9 cellular contexts compared by ENCODE assay signal in the genomic region with DNA sequence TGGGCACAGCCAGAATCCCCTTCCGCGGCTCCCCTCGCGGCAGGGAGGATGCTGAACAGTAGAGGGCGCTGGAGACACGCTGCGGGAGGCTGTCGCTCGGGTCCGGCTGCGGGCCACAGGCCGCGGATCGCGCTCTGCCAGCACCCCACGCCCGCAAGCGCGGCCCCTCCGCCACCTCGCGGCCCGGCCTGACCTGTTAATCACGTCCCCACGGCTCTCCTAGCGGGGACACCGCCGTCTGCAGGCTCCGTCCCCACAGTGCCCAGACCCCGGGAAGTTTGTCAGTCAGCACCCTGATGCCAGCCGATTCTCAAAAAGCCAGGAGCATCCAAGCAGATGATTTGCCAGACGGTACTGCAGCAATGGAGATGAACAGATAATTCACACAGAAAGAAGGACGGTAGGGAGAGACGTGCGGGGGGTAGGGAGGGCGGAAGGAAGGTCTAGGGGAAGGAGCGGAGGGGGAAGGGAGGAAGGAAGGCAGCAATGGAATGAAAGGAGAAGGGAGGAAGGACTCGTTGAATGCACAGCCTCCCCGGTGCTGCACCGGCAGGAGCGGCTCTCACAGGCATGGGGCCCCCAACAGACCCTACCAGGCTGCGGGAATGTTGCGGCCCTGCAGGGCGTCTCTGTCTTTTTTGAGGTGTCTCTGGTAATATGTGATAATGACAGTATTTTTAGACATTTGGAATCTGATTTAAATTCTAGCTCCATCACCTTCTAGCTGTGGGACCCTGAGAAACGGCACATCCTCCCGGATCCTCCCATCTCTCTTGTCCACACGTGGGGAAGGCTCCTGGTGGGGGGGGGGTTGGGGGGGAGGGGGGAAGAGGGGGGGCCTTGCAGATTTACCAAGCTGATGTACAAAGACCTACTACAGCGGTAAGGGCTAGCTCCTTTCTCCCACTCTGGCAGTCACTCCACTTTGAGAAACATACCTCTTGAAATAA. TPM values are rescaled to one million over a fixed set of nuclear protein-coding genes. Genes with fewer than 3 reads are reported as not detected.
A peak's percentile ranks its signal among the peaks of the same experiment; 100 is the strongest.
DNase-seq lines count a peak whose midpoint lies in the region; ATAC-seq, FAIRE-seq and TF ChIP-seq lines count a peak whose summit lies in the region.
"Not testable (repeated sequence)": the region's sequence is repeated elsewhere in the genome, so short reads cannot be mapped to it uniquely, and the experiment has no call there.
"Had no signal": no experiment of that assay in that cellular context is flagged by ENCODE, and none has a peak within 500 bp of the region (broad histone marks: within the 10 kb centered on the region; RNA-seq: fewer than 3 reads in every experiment).

No MANE protein-coding gene starts in this region.

- TF ChIP-seq CTCF in DOHH2 (IDR thresholded peaks at IDR 0.05; ENCODE audit: low read depth, low read length, poor library complexity, severe bottlenecking); activated B cell treated with CpG ODN at 0.5 μM for 24 hours (IDR thresholded peaks at IDR 0.05); GM12878 (IDR thresholded peaks at IDR 0.05 in 2 of 3, conservative IDR thresholded peaks at IDR 0.05 in 1 of 3; ENCODE audit: control insufficient read depth in 2 of 3, extremely low read depth in 1 of 3, insufficient read depth in 1 of 3, low read depth in 3 of 3, low read length in 3 of 3): not testable (repeated sequence)

- not testable (repeated sequence) for BruUV-seq in GM12878 (replicated peaks; lab: Mats Ljungman, UMichigan)

- H3K27ac Mint-ChIP-seq in activated B cell treated with CpG ODN at 0.5 μM for 24 hours; natural killer cell treated with Interleukin-12 subunit alpha and Interleukin-12 subunit beta and Interleukin-15 and Interleukin-18, amount 100 ng/mL, for 72 hours: not testable (repeated sequence)

- POLR2A ChIA-PET in activated B cell treated with CpG ODN at 0.5 μM for 24 hours (lab: Charles Lee); GM12878 (lab: Charles Lee): not testable (repeated sequence)

- H3K9me3 ChIP-seq in DOHH2 (ENCODE audit: control insufficient read depth, insufficient read depth, low read length); GM12878 (replicated peaks; ENCODE audit: control insufficient read depth, insufficient read depth, low read length); subcutaneous abdominal adipose tissue (ENCODE audit: control insufficient read depth in 5 of 5, low read length in 5 of 5): not testable (repeated sequence)

- H2AFZ ChIP-seq in GM12878 (ENCODE audit: control insufficient read depth, low read depth, low read length), result not testable (repeated sequence)

- RAD21 ChIA-PET in GM12878 (lab: Charles Lee; ENCODE audit: unreplicated experiment), result not testable (repeated sequence)

- not testable (repeated sequence) for H3K27me3 Mint-ChIP-seq in activated B cell treated with CpG ODN at 0.5 μM for 24 hours; natural killer cell treated with Interleukin-12 subunit alpha and Interleukin-12 subunit beta and Interleukin-15 and Interleukin-18, amount 100 ng/mL, for 72 hours

- not testable (repeated sequence) for H3K4me3 Mint-ChIP-seq in activated B cell treated with CpG ODN at 0.5 μM for 24 hours; natural killer cell treated with Interleukin-12 subunit alpha and Interleukin-12 subunit beta and Interleukin-15 and Interleukin-18, amount 100 ng/mL, for 72 hours

- peak overlapping the region; percentile 62 for H3K4me3 ChIP-seq in DOHH2 (ENCODE audit: low read length)
- not testable (repeated sequence) for H3K4me3 ChIP-seq in GM12878
- H3K4me3 ChIP-seq in subcutaneous abdominal adipose tissue (ENCODE audit: low read depth in 1 of 5, low read length in 5 of 5), result peak overlapping the region in 3 of 5 donors; percentile 36 to 51 (median 49)

- not testable (repeated sequence) for H3F3A ChIP-seq in DOHH2 (ENCODE audit: control insufficient read depth, insufficient read depth)

- H4K20me1 ChIP-seq in DOHH2 (ENCODE audit: control insufficient read depth, insufficient read depth, low read depth, low read length); GM12878 (ENCODE audit: control insufficient read depth, insufficient read depth): not testable (repeated sequence)

- WGBS in GM12878 (ENCODE audit: insufficient coverage, insufficient replicate concordance, low lambda C conversion rate, missing lambda C conversion rate), result 10% methylated on average over 13 of the region's 48 CpGs

- H3K4me2 ChIP-seq in DOHH2 (ENCODE audit: low read length), result peak overlapping the region; percentile 64
- not testable (repeated sequence) for H3K4me2 ChIP-seq in GM12878 (ENCODE audit: control insufficient read depth, insufficient read depth)

- H3K27me3 ChIP-seq in DOHH2 (ENCODE audit: control insufficient read depth, low read length); GM12878 (replicated peaks in 1 of 2; ENCODE audit: control insufficient read depth in 2 of 2, insufficient read depth in 2 of 2, low read length in 1 of 2); subcutaneous abdominal adipose tissue (ENCODE audit: control insufficient read depth in 5 of 5, insufficient read depth in 4 of 5, low read length in 5 of 5): not testable (repeated sequence)

- H3K4me1 Mint-ChIP-seq in activated B cell treated with CpG ODN at 0.5 μM for 24 hours; natural killer cell treated with Interleukin-12 subunit alpha and Interleukin-12 subunit beta and Interleukin-15 and Interleukin-18, amount 100 ng/mL, for 72 hours (ENCODE audit: low read depth in 2 of 2): not testable (repeated sequence)

- intact Hi-C loops in activated B cell treated with CpG ODN at 0.5 μM for 24 hours (cut with micrococcal nuclease); GM12878 (cut with micrococcal nuclease; ENCODE audit: unreplicated experiment); Right ventricle myocardium superior (cut with DNase I): not testable (repeated sequence)

- not testable (repeated sequence) for H3K9me2 ChIP-seq in DOHH2 (replicated peaks; ENCODE audit: control insufficient read depth, low read length)

- H3K9ac ChIP-seq in GM12878 (ENCODE audit: control insufficient read depth, insufficient read depth, low read length); subcutaneous abdominal adipose tissue (ENCODE audit: low read length in 5 of 5): not testable (repeated sequence)

- ATAC-seq in GM21619 (IDR thresholded peaks at IDR 0.05; ENCODE audit: unreplicated experiment) (peak; percentile 84), HG03354 (IDR thresholded peaks at IDR 0.05; ENCODE audit: poor library complexity, severe bottlenecking, unreplicated experiment) (peak; percentile 86), activated B cell treated with CpG ODN at 0.5 μM for 24 hours (ENCODE audit: low read depth) (peak; percentile 94), GM12878 (peak; percentile 95), Right ventricle myocardium superior (ENCODE audit: poor library complexity) (peak; percentile 94)
- ATAC-seq in natural killer cell treated with Interleukin-12 subunit alpha and Interleukin-12 subunit beta and Interleukin-15 and Interleukin-18, amount 100 ng/mL, for 72 hours, result peak; percentile 84 to 90

- H3K36me3 ChIP-seq in DOHH2 (ENCODE audit: control insufficient read depth, low read length); GM12878 (ENCODE audit: control insufficient read depth in 2 of 2, insufficient read depth in 2 of 2, low read length in 1 of 2); subcutaneous abdominal adipose tissue (ENCODE audit: control insufficient read depth in 5 of 5, insufficient read depth in 5 of 5, low read length in 5 of 5): not testable (repeated sequence)

- not testable (repeated sequence) for H3K79me2 ChIP-seq in DOHH2 (ENCODE audit: control insufficient read depth, low read length); GM12878 (ENCODE audit: control insufficient read depth, insufficient read depth, low read length)

- TF ChIP-seq RAD21 in GM12878 (IDR thresholded peaks at IDR 0.05; ENCODE audit: insufficient read depth, low read depth, low read length), result not testable (repeated sequence)

- SMC1A ChIA-PET in GM12878 (lab: Charles Lee; ENCODE audit: uncharacterized antibody, unreplicated experiment), result not testable (repeated sequence)

- TF ChIP-seq EP300 in GM12878 (IDR thresholded peaks at IDR 0.05; ENCODE audit: borderline replicate concordance in 1 of 2, control insufficient read depth in 1 of 2, low read depth in 2 of 2, low read length in 2 of 2), result not testable (repeated sequence)

- not testable (repeated sequence) for H3K4me1 ChIP-seq in DOHH2 (ENCODE audit: control insufficient read depth, low read length); GM12878 (ENCODE audit: control insufficient read depth, insufficient read depth, low read length); subcutaneous abdominal adipose tissue (ENCODE audit: control insufficient read depth in 5 of 5, insufficient read depth in 5 of 5, low read length in 5 of 5)

- H3K9me3 Mint-ChIP-seq in activated B cell treated with CpG ODN at 0.5 μM for 24 hours; natural killer cell treated with Interleukin-12 subunit alpha and Interleukin-12 subunit beta and Interleukin-15 and Interleukin-18, amount 100 ng/mL, for 72 hours: not testable (repeated sequence)

- not testable (repeated sequence) for H3K36me3 Mint-ChIP-seq in activated B cell treated with CpG ODN at 0.5 μM for 24 hours (ENCODE audit: low read depth); natural killer cell treated with Interleukin-12 subunit alpha and Interleukin-12 subunit beta and Interleukin-15 and Interleukin-18, amount 100 ng/mL, for 72 hours

- H3K27ac ChIP-seq in DOHH2 (ENCODE audit: low read depth, low read length); GM12878 (ENCODE audit: control insufficient read depth, insufficient read depth); subcutaneous abdominal adipose tissue (ENCODE audit: low read depth, low read length): not testable (repeated sequence)

- in situ Hi-C loops in GM12878 (cut with MboI), result not testable (repeated sequence)

- not testable (repeated sequence) for FAIRE-seq in GM12878 (lab: Jason Lieb, UNC)

- CTCF ChIA-PET in activated B cell treated with CpG ODN at 0.5 μM for 24 hours (lab: Charles Lee); GM12878 (lab: Yijun Ruan, JAX): not testable (repeated sequence)

- not testable (repeated sequence) for TF ChIP-seq POLR2A in GM12878 (IDR thresholded peaks at IDR 0.05; ENCODE audit: low read depth, low read length)

- peak; percentile 48 for DNase-seq in activated B cell treated with CpG ODN at 0.5 μM for 24 hours
- not testable (repeated sequence) for DNase-seq in GM12878 (ENCODE audit: low read depth, low spot score); natural killer cell treated with Interleukin-12 subunit alpha and Interleukin-12 subunit beta and Interleukin-15 and Interleukin-18, amount 100 ng/mL, for 72 hours (ENCODE audit: low spot score)
- DNase-seq in Right ventricle myocardium superior, result peak; percentile 57

RNA-seq across cellular contexts. Expression of gene SYT15B, which starts 19.5 kb away (rescaled TPM):
- total RNA-seq in activated B cell treated with CpG ODN at 0.5 μM for 24 hours, result 0.12 TPM in 1 of 2 replicates, not detected in the other
- total RNA-seq in GM12878 (2013; cell fraction: nucleolus; rRNA removed), result not detected in 2 replicates
- total RNA-seq in GM12878 (2014; rRNA removed), result not detected in 2 replicates
- total RNA-seq in GM12878 (2014; rRNA removed; fragmentation: Illumina TruSeq; extraction: Trizol), result not detected in 2 replicates
- total RNA-seq in GM12878 (2021), result 0.18 TPM in 1 of 2 replicates, not detected in the other
- polyA plus RNA-seq in GM12878 (2011; ENCODE audit: low read depth), result not detected
- 0.03 TPM in 1 of 2 replicates, not detected in the other for polyA plus RNA-seq in GM12878 (2011; rRNA removed)
- 0.01 and 0.03 TPM in 2 replicates for polyA plus RNA-seq in GM12878 (2011; cell fraction: cytosol; rRNA removed)
- 0.06 and 0.13 TPM in 2 replicates for polyA plus RNA-seq in GM12878 (2011; cell fraction: nucleus; rRNA removed)
- not detected in 2 replicates for polyA plus RNA-seq in GM12878 (2012)
- not detected in 2 replicates for polyA plus RNA-seq in GM12878 (2014; fragmentation: Illumina TruSeq; extraction: Trizol)
- polyA plus RNA-seq in GM12878 (2014; fragmentation: Nextera tagmentation; extraction: Ambion mirVana), result not detected
- polyA plus RNA-seq in GM12878 (2014; rRNA removed), result not detected in 2 replicates
- polyA plus RNA-seq in GM12878 (2016; fragmentation: Nextera tagmentation; extraction: Ambion mirVana), result not detected
- polyA minus RNA-seq in GM12878 (2011; rRNA and poly(A)+ RNA removed), result 0.05 and 0.07 TPM in 2 replicates
- polyA minus RNA-seq in GM12878 (2011; cell fraction: cytosol; rRNA and poly(A)+ RNA removed), result 0.21 and 0.27 TPM in 2 replicates
- not detected in 2 replicates for polyA minus RNA-seq in GM12878 (2011; cell fraction: nucleus; rRNA and poly(A)+ RNA removed)
- 0.89 TPM for total RNA-seq in Right ventricle myocardium superior
- not detected for total RNA-seq in natural killer cell treated with Interleukin-12 subunit alpha and Interleukin-12 subunit beta and Interleukin-15 and Interleukin-18, amount 100 ng/mL, for 72 hours
- total RNA-seq: occipital lobe had no signal
